9 cellular contexts compared by ENCODE assay signal in the genomic region with DNA sequence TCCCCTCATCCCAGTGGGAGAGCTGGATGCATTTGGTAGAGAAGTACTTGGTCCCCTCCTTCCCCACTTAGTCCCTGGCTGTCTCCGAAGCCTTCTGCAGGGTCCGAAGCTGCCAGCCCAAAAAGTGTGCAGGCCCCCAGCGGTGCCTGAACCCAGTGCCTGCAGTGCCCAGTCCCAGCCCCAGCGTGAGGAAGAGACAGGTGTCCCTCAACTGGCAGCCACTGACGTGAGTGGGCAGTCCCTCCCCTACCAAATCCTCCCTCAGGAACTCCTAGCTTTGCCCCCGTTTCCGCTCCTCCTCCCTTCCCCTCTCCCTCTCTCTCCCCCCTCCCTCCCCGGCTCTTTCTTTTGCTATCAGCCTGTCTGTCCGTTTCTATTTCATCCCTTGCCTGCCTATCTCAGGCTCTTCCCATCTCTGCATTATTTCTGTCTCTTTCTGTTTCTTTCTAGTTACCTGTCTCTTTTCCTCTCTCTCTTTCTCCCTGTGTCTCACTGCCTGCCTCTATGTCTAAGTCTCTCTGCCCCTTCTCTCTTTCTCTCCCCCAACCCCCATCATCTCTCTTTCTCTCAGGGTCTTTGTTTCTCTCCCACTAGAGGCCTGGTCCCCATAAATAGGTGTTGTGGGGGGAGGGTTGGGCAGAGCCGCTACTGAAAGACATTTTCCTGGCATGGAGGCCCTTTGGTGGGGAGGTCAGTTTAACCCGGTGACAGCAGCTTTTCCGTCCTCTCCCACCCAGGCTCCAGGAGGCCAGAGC. TPM values are rescaled to one million over a fixed set of nuclear protein-coding genes. Genes with fewer than 3 reads are reported as not detected.
DNase-seq lines count a peak whose midpoint lies in the region; ATAC-seq and TF ChIP-seq lines count a peak whose summit lies in the region.
"Had no signal": no experiment of that assay in that cellular context is flagged by ENCODE, and none has a peak within 500 bp of the region (broad histone marks: within the 10 kb centered on the region; RNA-seq: fewer than 3 reads in every experiment).

No MANE protein-coding gene starts in this region.

- no peaks in the 10 kb centered on the region for H3K9me3 Mint-ChIP-seq in activated naive CD8-positive, alpha-beta T cell (ENCODE audit: low read depth)

- no peak overlapping the region for H3K27ac ChIP-seq in ACC112 (ENCODE audit: low read depth, low read length)
- no peak overlapping the region for H3K27ac ChIP-seq in mesodermal cell (ENCODE audit: low read depth, low read length, severe bottlenecking)
- H3K27ac ChIP-seq: SJSA1 had no signal

- peaks cover 5% of the 10 kb centered on the region; the same call in 1 of the 2 replicates for H3K27me3 ChIP-seq in ACC112 (ENCODE audit: insufficient read depth, low read length)

- 0 out of 2 replicates have a peak overlapping the region, but pooled peaks have one; percentile 37 for H3K4me3 ChIP-seq in ACC112 (ENCODE audit: low read depth, low read length)
- H3K4me3 ChIP-seq in HFF-Myc (replicated peaks; ENCODE audit: low read depth, low read length), result peak overlapping the region; percentile 55; the same call in 1 of the 2 replicates
- H3K4me3 ChIP-seq in mesodermal cell (ENCODE audit: extremely low read depth, insufficient read depth, low read length, poor library complexity, severe bottlenecking), result peak overlapping the region; percentile 16
- H3K4me3 ChIP-seq: SJSA1 had no signal

- H3K27ac Mint-ChIP-seq in activated naive CD8-positive, alpha-beta T cell, result no peak overlapping the region

- no peak for ATAC-seq in HG02938 (IDR thresholded peaks at IDR 0.05; ENCODE audit: unreplicated experiment)
- ATAC-seq in sciatic nerve, result no peak

- H3K79me2 ChIP-seq in ACC112 (ENCODE audit: control insufficient read depth, insufficient read depth, low read length, unreplicated experiment), result no peaks in the 10 kb centered on the region

- no peak overlapping the region for H2AFZ ChIP-seq in ACC112 (ENCODE audit: low read length, unreplicated experiment)

- no peak for TF ChIP-seq CTCF in HFF-Myc (IDR thresholded peaks at IDR 0.05; ENCODE audit: low read depth, low read length, missing control alignments)

- H3K4me1 ChIP-seq in ACC112 (ENCODE audit: control insufficient read depth, insufficient read depth, low read length, unreplicated experiment), result peaks cover 18% of the 10 kb centered on the region
- H3K4me1 ChIP-seq in mesodermal cell (ENCODE audit: control insufficient read depth, insufficient read depth, low read length, poor library complexity, severe bottlenecking), result peaks cover 27% of the 10 kb centered on the region

- H3K36me3 ChIP-seq in ACC112 (ENCODE audit: insufficient read depth, low read length) (no peaks in the 10 kb centered on the region), mesodermal cell (ENCODE audit: control insufficient read depth, insufficient read depth, low read length) (no peaks in the 10 kb centered on the region)
- H3K36me3 ChIP-seq: SJSA1 had no signal

- intact Hi-C loops in sciatic nerve (cut with DNase I), result loop anchor here (5.0 to 10.0 kb wide), 2 partner anchors 75 to 292 kb away; no protein-coding TSS in a partner anchor

- H3K36me3 Mint-ChIP-seq in activated naive CD8-positive, alpha-beta T cell, result no peaks in the 10 kb centered on the region

- DNase-seq in HFF-Myc (ENCODE audit: extremely low read depth, low read depth) (no peak), sciatic nerve (ENCODE audit: low spot score) (no peak), NCI-H1436 treated with DMSO at 0.1 percent for 48 hours (lab: John Stamatoyannopoulos, UW) (no peak), NCI-H510A treated with DMSO at 0.1 percent for 48 hours (lab: John Stamatoyannopoulos, UW) (no peak)

- WGBS in mesodermal cell (ENCODE audit: insufficient coverage in 2 of 2), 2 experiments, result 13 to 21% methylated on average over 9 to 12 of the region's 12 CpGs

- peaks cover 49% of the 10 kb centered on the region for H3K4me1 Mint-ChIP-seq in activated naive CD8-positive, alpha-beta T cell (ENCODE audit: low read depth)

- H3K4me3 Mint-ChIP-seq in activated naive CD8-positive, alpha-beta T cell, result peak overlapping the region; percentile 54

- H3K9me3 ChIP-seq in mesodermal cell (ENCODE audit: control insufficient read depth, low read length), result no peaks in the 10 kb centered on the region
- H3K9me3 ChIP-seq: SJSA1 had no signal

- peaks cover 14% of the 10 kb centered on the region for H3K27me3 Mint-ChIP-seq in activated naive CD8-positive, alpha-beta T cell

RNA-seq across cellular contexts. Expression of gene LTBP4, which starts 1.7 kb away (rescaled TPM):
- polyA plus RNA-seq in mesodermal cell (2013, experiment 1 of 2), result 141 TPM
- 112 TPM for polyA plus RNA-seq in mesodermal cell (2013, experiment 2 of 2)
- 1,227 TPM for total RNA-seq in sciatic nerve

RNA-seq across cellular contexts. Expression of gene SHKBP1, which starts 22.8 kb away (rescaled TPM):
- polyA plus RNA-seq in mesodermal cell (2013, experiment 1 of 2), result 92.0 TPM
- 81.3 TPM for polyA plus RNA-seq in mesodermal cell (2013, experiment 2 of 2)
- total RNA-seq in sciatic nerve, result 58.7 TPM
